In the genomic region with DNA sequence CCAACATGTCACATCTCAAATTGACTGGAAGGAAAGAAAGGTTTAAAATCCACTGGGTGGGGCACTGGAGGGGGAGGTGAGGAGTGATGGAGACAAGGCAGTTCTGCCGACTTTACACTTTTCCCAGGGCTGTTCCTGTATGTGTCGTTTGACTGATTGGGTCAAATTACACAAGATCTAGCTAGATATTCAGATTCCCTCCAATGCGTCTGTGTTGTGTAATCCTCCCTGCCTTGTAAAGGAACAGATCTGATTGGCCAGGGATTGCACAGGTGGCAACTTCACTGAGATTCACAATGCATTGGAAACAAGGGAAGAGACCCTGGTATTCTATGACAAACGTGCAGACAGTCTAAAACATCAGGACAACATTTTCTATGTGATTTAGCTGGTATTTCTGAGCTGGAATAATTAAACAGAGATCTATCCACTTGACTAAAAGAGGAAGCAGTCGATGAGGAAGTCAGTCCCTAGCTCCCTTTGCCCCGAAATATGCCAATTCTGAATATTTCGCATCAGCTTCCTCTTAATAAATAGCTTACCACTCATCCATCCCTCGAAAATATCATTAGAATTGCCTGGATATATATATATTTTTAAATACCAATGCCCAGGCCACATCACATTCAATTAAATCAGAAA, we compare ENCODE assay signal across 10 cellular contexts.
A peak's percentile ranks its signal among the peaks of the same experiment; 100 is the strongest.
DNase-seq lines count a peak whose midpoint lies in the region; ATAC-seq and TF ChIP-seq lines count a peak whose summit lies in the region.
"Had no signal": no experiment of that assay in that cellular context is flagged by ENCODE, and none has a peak within 500 bp of the region (broad histone marks: within the 10 kb centered on the region; RNA-seq: fewer than 3 reads in every experiment).

No MANE protein-coding gene starts in this region.

- H2AFZ ChIP-seq in KMS-11 (ENCODE audit: low read depth) (no peak overlapping the region), parathyroid adenoma (no peak overlapping the region)

- no peaks in the 10 kb centered on the region for H3K9me3 ChIP-seq in parathyroid adenoma (ENCODE audit: control insufficient read depth, low read length)
- H3K9me3 ChIP-seq: heart left ventricle had no signal

- H3K9ac ChIP-seq in KMS-11 = no peak overlapping the region
- H3K9ac ChIP-seq in parathyroid adenoma = no peak overlapping the region

- H4K20me1 ChIP-seq in KMS-11 (ENCODE audit: insufficient read depth) = no peaks in the 10 kb centered on the region

- peak overlapping the region; percentile 25 for H3K27ac Mint-ChIP-seq in activated T-helper 17 cell treated with anti-CD3 and anti-CD28 coated beads, Interleukin-2, amount 50 U/mL, for 72 hours
- no peak overlapping the region for H3K27ac Mint-ChIP-seq in glutamatergic neuron (ENCODE audit: unreplicated experiment)

- H3K79me2 ChIP-seq in KMS-11 (ENCODE audit: insufficient read depth, low read depth) (no peaks in the 10 kb centered on the region), parathyroid adenoma (peaks cover 1% of the 10 kb centered on the region)

- no peaks in the 10 kb centered on the region for H3K36me3 Mint-ChIP-seq in activated T-helper 17 cell treated with anti-CD3 and anti-CD28 coated beads, Interleukin-2, amount 50 U/mL, for 72 hours (ENCODE audit: low read depth)
- no peaks in the 10 kb centered on the region for H3K36me3 Mint-ChIP-seq in glutamatergic neuron (ENCODE audit: unreplicated experiment)

- H3K27me3 Mint-ChIP-seq in activated T-helper 17 cell treated with anti-CD3 and anti-CD28 coated beads, Interleukin-2, amount 50 U/mL, for 72 hours = no peaks in the 10 kb centered on the region
- no peaks in the 10 kb centered on the region for H3K27me3 Mint-ChIP-seq in glutamatergic neuron (ENCODE audit: unreplicated experiment)

- H3K4me1 ChIP-seq in KMS-11 (ENCODE audit: low read depth, poor library complexity, severe bottlenecking) (peaks cover 14% of the 10 kb centered on the region), parathyroid adenoma (peaks cover 12% of the 10 kb centered on the region)

- H3K27ac ChIP-seq in KMS-11 = no peak overlapping the region
- H3K27ac ChIP-seq in parathyroid adenoma = no peak overlapping the region
- H3K27ac ChIP-seq: brain microvascular endothelial cell had no signal

- H3K36me3 ChIP-seq in KMS-11 (ENCODE audit: insufficient read depth) (no peaks in the 10 kb centered on the region), parathyroid adenoma (ENCODE audit: control insufficient read depth, insufficient read depth, low read length) (no peaks in the 10 kb centered on the region)
- H3K36me3 ChIP-seq: brain microvascular endothelial cell, heart left ventricle had no signal

- ATAC-seq in activated T-helper 17 cell treated with anti-CD3 and anti-CD28 coated beads, Interleukin-2, amount 50 U/mL, for 72 hours (replicated peaks) = no peak
- no peak for ATAC-seq in HG02840 (IDR thresholded peaks at IDR 0.05; ENCODE audit: low FRiP score, unreplicated experiment)
- no peak for ATAC-seq in GM21723 (IDR thresholded peaks at IDR 0.05; ENCODE audit: unreplicated experiment)

- H3K4me2 ChIP-seq in KMS-11 (peak overlapping the region; percentile 23; the same call in 1 of the 2 replicates), parathyroid adenoma (ENCODE audit: low read length) (no peak overlapping the region)

- no peak for TF ChIP-seq CTCF in KMS-11 (conservative IDR thresholded peaks at IDR 0.05; ENCODE audit: low read depth, low read length)
- no peak for TF ChIP-seq CTCF in parathyroid adenoma (IDR thresholded peaks at IDR 0.05)
- no peak for TF ChIP-seq CTCF in glutamatergic neuron (IDR thresholded peaks at IDR 0.05; ENCODE audit: partially characterized antibody, unreplicated experiment)

- H3K27me3 ChIP-seq in KMS-11 (ENCODE audit: insufficient read depth, low read depth) (no peaks in the 10 kb centered on the region), parathyroid adenoma (ENCODE audit: control insufficient read depth, insufficient read depth, low read length) (no peaks in the 10 kb centered on the region)
- H3K27me3 ChIP-seq: brain microvascular endothelial cell, heart left ventricle had no signal

- H3K9me3 Mint-ChIP-seq in activated T-helper 17 cell treated with anti-CD3 and anti-CD28 coated beads, Interleukin-2, amount 50 U/mL, for 72 hours = no peaks in the 10 kb centered on the region
- peaks cover 1% of the 10 kb centered on the region for H3K9me3 Mint-ChIP-seq in glutamatergic neuron (ENCODE audit: unreplicated experiment)

- H3K4me3 ChIP-seq in KMS-11 (IDR thresholded peaks at IDR 0.05; ENCODE audit: insufficient read depth, low read depth, low read length) (no peak overlapping the region), parathyroid adenoma (ENCODE audit: low read depth, low read length) (peak overlapping the region; percentile 29)

- H3K4me3 Mint-ChIP-seq in activated T-helper 17 cell treated with anti-CD3 and anti-CD28 coated beads, Interleukin-2, amount 50 U/mL, for 72 hours = peak overlapping the region; percentile 48
- H3K4me3 Mint-ChIP-seq in glutamatergic neuron (ENCODE audit: unreplicated experiment) = no peak overlapping the region

- H3K4me1 Mint-ChIP-seq in activated T-helper 17 cell treated with anti-CD3 and anti-CD28 coated beads, Interleukin-2, amount 50 U/mL, for 72 hours = peaks cover 22% of the 10 kb centered on the region
- H3K4me1 Mint-ChIP-seq in glutamatergic neuron (ENCODE audit: low read depth, unreplicated experiment) = peaks cover 8% of the 10 kb centered on the region

- DNase-seq in CD1c-positive myeloid dendritic cell (ENCODE audit: extremely low spot score) (peak; percentile 75), glutamatergic neuron (no peak), NCI-H2227 (lab: John Stamatoyannopoulos, UW; ENCODE audit: unreplicated experiment) (no peak)
